27 cellular contexts compared by ENCODE assay signal in the genomic region with DNA sequence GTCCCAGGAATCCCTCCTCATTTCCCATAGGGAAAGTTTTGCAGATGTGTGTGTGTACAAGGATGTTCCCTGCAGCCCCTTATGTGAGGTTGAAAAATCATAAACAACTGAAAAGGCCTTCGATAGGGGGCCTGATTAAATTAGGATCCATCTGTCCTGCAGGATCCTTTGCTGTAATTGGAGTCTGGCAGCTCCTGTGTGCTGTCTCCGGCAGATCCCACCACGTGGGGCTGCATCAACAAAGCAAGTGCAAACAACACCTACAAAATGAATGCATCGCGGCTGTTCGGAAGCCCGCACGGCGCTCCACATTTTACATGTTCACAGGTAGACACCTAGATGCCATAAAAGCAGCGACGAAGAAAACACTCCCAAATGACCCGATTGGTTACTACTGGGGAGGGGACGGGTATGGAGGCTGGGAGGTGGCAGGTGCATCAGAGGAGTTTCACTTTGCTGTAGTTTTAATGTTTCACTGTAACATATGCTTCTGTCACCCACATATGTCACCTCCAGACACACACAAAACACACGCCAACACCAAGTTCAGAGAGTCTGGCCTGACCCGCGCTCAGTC. TPM values are rescaled to one million over a fixed set of nuclear protein-coding genes. Genes with fewer than 3 reads are reported as not detected.
DNase-seq lines count a peak whose midpoint lies in the region; ATAC-seq and TF ChIP-seq lines count a peak whose summit lies in the region.
"Had no signal": no experiment of that assay in that cellular context is flagged by ENCODE, and none has a peak within 500 bp of the region (broad histone marks: within the 10 kb centered on the region; RNA-seq: fewer than 3 reads in every experiment).

No MANE protein-coding gene starts in this region.

- no peak overlapping the region for H3K4me3 ChIP-seq in neutrophil (ENCODE audit: low read depth in 1 of 2, low read length in 1 of 2)
- H3K4me3 ChIP-seq: adrenal gland, ovary, PC-9, skin epidermis, transverse colon had no signal

- H3K4me1 ChIP-seq in neutrophil (ENCODE audit: control insufficient read depth in 1 of 2, insufficient read depth in 1 of 2, low read depth in 1 of 2, low read length in 1 of 2), result peaks cover 0 to under 1% of the 10 kb centered on the region in 2 experiments

- ATAC-seq in HG03378 (IDR thresholded peaks at IDR 0.05; ENCODE audit: unreplicated experiment), result no peak
- ATAC-seq: CD8-positive, alpha-beta T cell; natural killer cell; Right ventricle myocardium inferior had no signal

- DNase-seq in NCI-H2107 treated with DMSO at 0.1 percent for 48 hours (lab: John Stamatoyannopoulos, UW; ENCODE audit: unreplicated experiment) (peak; percentile 40), NCI-H2107 (lab: John Stamatoyannopoulos, UW) (no peak), NCI-H146 treated with DMSO at 0.1 percent for 48 hours (lab: John Stamatoyannopoulos, UW; ENCODE audit: unreplicated experiment) (peak; percentile 21), SK-N-DZ (ENCODE audit: low spot score) (peak; percentile 82), NCI-H128 (lab: John Stamatoyannopoulos, UW; ENCODE audit: unreplicated experiment) (no peak)
- DNase-seq in activated CD8-positive, alpha-beta memory T cell treated with anti-CD3 and anti-CD28 coated beads, Interleukin-2, amount 50 U/mL, for 4 hours, result no peak
- DNase-seq: activated B cell treated with CpG ODN at 0.5 μM for 24 hours; activated CD4-positive, alpha-beta T cell treated with anti-CD3 and anti-CD28 coated beads, Interleukin-2, amount 50 U/mL, for 4 hours; activated naive CD4-positive, alpha-beta T cell treated with anti-CD3 and anti-CD28 coated beads for 36 hours; adrenal gland; brain microvascular endothelial cell; CD8-positive, alpha-beta T cell; DMS79; GF-D8; islet precursor cell; Kasumi-1; midbrain; natural killer cell; ovary; PC-9; retina; T1000; transverse colon had no signal

- no peaks in the 10 kb centered on the region for H3K27me3 ChIP-seq in neutrophil
- H3K27me3 ChIP-seq: adrenal gland, brain microvascular endothelial cell, ovary, transverse colon had no signal

- H3K36me3 ChIP-seq in neutrophil, result peaks cover 65% of the 10 kb centered on the region
- H3K36me3 ChIP-seq: adrenal gland, brain microvascular endothelial cell, ovary, transverse colon had no signal

- peak overlapping the region; percentile 64 for H3K27ac ChIP-seq in neutrophil
- H3K27ac ChIP-seq: adrenal gland, brain microvascular endothelial cell, ovary, PC-9, skin epidermis, transverse colon had no signal

- no peak for TF ChIP-seq CTCF in neutrophil (IDR thresholded peaks at IDR 0.05)

- H3K9me3 ChIP-seq in neutrophil, result no peaks in the 10 kb centered on the region
- H3K9me3 ChIP-seq: adrenal gland, ovary, transverse colon had no signal

RNA-seq across cellular contexts. Expression of gene NFAM1, which starts 52.2 kb away (rescaled TPM):
- polyA plus RNA-seq in SK-N-DZ (2014; cell fraction: cytosol; rRNA removed), result 0.15 and 0.65 TPM in 2 replicates
- 0.33 and 0.42 TPM in 2 replicates for polyA plus RNA-seq in SK-N-DZ (2014; cell fraction: nucleus; rRNA removed)

Comparison
In these comparisons a context has a peak if more than half of its experiments do, and no peak if none do; other contexts are left out.
1. DNase-seq: peak in NCI-H2107 treated with DMSO at 0.1 percent for 48 hours (single experiment), NCI-H146 treated with DMSO at 0.1 percent for 48 hours (single experiment) and SK-N-DZ (single experiment); none in NCI-H2107 (single experiment), activated CD8-positive, alpha-beta memory T cell treated with anti-CD3 and anti-CD28 coated beads, Interleukin-2, amount 50 U/mL, for 4 hours (single experiment) and NCI-H128 (single experiment).